30 cellular contexts compared by ENCODE assay signal in genomic region chr5:173340451-173340850, GRCh38.
"Had no signal": no experiment of that assay in that cellular context is flagged by ENCODE, and none has a peak within 500 bp of the region (broad histone marks: within the 10 kb centered on the region; RNA-seq: fewer than 3 reads in every experiment).

No MANE protein-coding gene starts in this region.

- H3K27ac ChIP-seq: KMS-11, Peyer's patch, VCaP had no signal

- FAIRE-seq: bronchial epithelial cell had no signal

- DNase-seq: activated B cell treated with CpG ODN at 0.5 μM for 24 hours; activated CD4-positive, alpha-beta memory T cell treated with anti-CD3 and anti-CD28 coated beads for 36 hours; activated CD4-positive, alpha-beta T cell treated with anti-CD3 and anti-CD28 coated beads for 4 hours; activated CD4-positive, alpha-beta T cell treated with anti-CD3 and anti-CD28 coated beads, Interleukin-2, amount 50 U/mL, for 1 hour; activated CD4-positive, CD25-positive, alpha-beta regulatory T cell treated with anti-CD3 and anti-CD28 coated beads, Interleukin-2, amount 50 U/mL, for 72 hours; activated CD8-positive, alpha-beta memory T cell treated with anti-CD3 and anti-CD28 coated beads, Interleukin-2, amount 10 ng/mL, durations not matched to agents 7 days and 5 days; activated CD8-positive, alpha-beta memory T cell treated with anti-CD3 and anti-CD28 coated beads, Interleukin-2, amount 50 U/mL, for 48 hours; activated effector memory CD4-positive, alpha-beta T cell treated with Interleukin-2 at 50 U/mL for 16 hours; activated naive CD4-positive, alpha-beta T cell treated with anti-CD3 and anti-CD28 coated beads, Interleukin-2, amount 10 ng/mL, durations not matched to agents 7 days and 5 days; activated naive CD8-positive, alpha-beta T cell treated with anti-CD3 and anti-CD28 coated beads, Interleukin-2, amount 50 U/mL, for 24 hours; activated T-cell treated with anti-CD3 and anti-CD28 coated beads, Interleukin-2, amount 50 U/mL, for 48 hours; anterior cingulate cortex; central memory CD4-positive, alpha-beta T cell; NCI-H1092 treated with DMSO at 0.1 percent for 48 hours; NCI-H1417; NCI-H146; NCI-H187; NCI-H2081; NCI-H2171 treated with DMSO at 0.1 percent for 48 hours; NCI-H226; NCI-H524 treated with DMSO at 0.1 percent for 48 hours; Peyer's patch; RPMI8226; SW 1271; T-helper 1 cell; T-helper 2 cell; T-helper 9 cell had no signal

- H3K9me3 ChIP-seq: Peyer's patch had no signal

- H3K27me3 ChIP-seq: Peyer's patch had no signal

- H3K4me3 ChIP-seq: Peyer's patch had no signal

- H3K9ac ChIP-seq: KMS-11 had no signal

- H3K4me2 ChIP-seq: KMS-11 had no signal

- H3K4me1 ChIP-seq: Peyer's patch had no signal

- ATAC-seq: activated CD8-positive, alpha-beta memory T cell treated with anti-CD3 and anti-CD28 coated beads, Interleukin-2, amount 10 ng/mL, durations not matched to agents 7 days and 5 days; activated naive CD8-positive, alpha-beta T cell treated with anti-CD3 and anti-CD28 coated beads, Interleukin-2, amount 50 U/mL, for 24 hours had no signal

- H3K36me3 ChIP-seq: Peyer's patch had no signal
